Comparison of ENCODE assay signal across 8 cellular contexts in the genomic region with DNA sequence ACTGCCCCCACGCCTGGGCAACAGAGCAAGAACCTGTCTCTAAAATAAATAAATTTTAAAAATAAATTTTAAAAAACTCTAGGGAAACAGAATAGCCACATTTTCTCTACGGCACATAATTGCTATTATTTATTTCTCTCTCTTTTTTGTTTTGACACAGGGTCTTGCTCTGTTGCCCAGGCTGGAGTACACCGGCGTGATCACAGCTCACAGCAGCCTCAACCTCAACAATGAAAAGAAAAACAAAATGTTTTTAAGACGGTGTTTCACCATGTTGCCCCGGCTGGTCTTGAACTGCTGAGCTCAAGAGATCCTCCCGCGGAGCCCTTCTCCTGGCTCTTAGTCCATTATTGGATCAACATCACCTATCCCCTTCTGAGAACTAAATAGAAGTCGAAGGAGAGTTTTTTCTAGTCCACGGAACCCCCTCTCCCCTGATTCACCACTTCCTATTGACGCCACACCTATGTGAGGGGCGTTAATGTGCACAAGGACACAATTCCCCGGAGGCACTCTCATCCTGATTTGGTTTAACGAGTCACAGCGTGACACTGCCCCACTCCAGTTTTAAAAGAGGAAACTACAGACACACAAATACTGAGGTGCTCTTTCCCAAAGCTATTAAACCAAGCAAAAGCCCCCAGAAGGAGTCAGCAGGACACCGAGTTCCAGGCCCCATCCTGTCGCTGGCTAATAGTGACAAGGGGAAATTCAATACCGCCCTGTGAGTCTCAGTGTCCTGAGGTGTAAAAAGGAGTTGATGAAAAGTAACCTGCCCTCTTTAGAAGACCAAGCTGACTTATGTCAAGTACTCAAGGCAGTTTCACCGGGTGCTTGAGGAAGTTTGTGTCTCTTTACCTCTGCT. TPM values are rescaled to one million over a fixed set of nuclear protein-coding genes. Genes with fewer than 3 reads are reported as not detected.
DNase-seq lines count a peak whose midpoint lies in the region; ATAC-seq, FAIRE-seq and TF ChIP-seq lines count a peak whose summit lies in the region.

No MANE protein-coding gene starts in this region.

- peak overlapping the region; percentile 44 to 76 (median 71) for H3K4me3 ChIP-seq in endothelial cell of umbilical vein (replicated peaks in 1 of 3; ENCODE audit: insufficient read depth in 1 of 3, low read depth in 1 of 3, low read length in 3 of 3)
- peak overlapping the region; percentile 76 for H3K4me3 ChIP-seq in naive thymus-derived CD4-positive, alpha-beta T cell (ENCODE audit: low read length)

- peaks cover 15% of the 10 kb centered on the region for H3K36me3 Mint-ChIP-seq in T-helper 1 cell treated with Interleukin-12 subunit alpha and Interleukin-12 subunit beta and Interleukin-4 antibody, amounts not matched to agents 30 μg/mL and 1 μg/mL, for 36 hours (ENCODE audit: low read depth)
- peaks cover 0 to 12% (median 0%) of the 10 kb centered on the region in 5 donors for H3K36me3 Mint-ChIP-seq in naive thymus-derived CD4-positive, alpha-beta T cell

- DNase-seq in AG08395 (ENCODE audit: low spot score) (peak; percentile 11), endothelial cell of umbilical vein (ENCODE audit: low read depth, low spot score) (peak; percentile 40)
- DNase-seq in naive thymus-derived CD4-positive, alpha-beta T cell = peak in 3 of 9 donors; percentile 3 to 9 (median 5)

- H3K79me2 ChIP-seq in endothelial cell of umbilical vein (ENCODE audit: control insufficient read depth, insufficient read depth, low read length) = peaks cover 58% of the 10 kb centered on the region

- H3K9me3 Mint-ChIP-seq in T-helper 1 cell treated with Interleukin-12 subunit alpha and Interleukin-12 subunit beta and Interleukin-4 antibody, amounts not matched to agents 30 μg/mL and 1 μg/mL, for 36 hours = no peaks in the 10 kb centered on the region
- no peaks in the 10 kb centered on the region for H3K9me3 Mint-ChIP-seq in naive thymus-derived CD4-positive, alpha-beta T cell

- no peak for TF ChIP-seq CTCF in endothelial cell of umbilical vein (IDR thresholded peaks at IDR 0.05; ENCODE audit: extremely low read depth in 1 of 2, insufficient read depth in 1 of 2, low read depth in 1 of 2, low read length in 2 of 2)

- in situ Hi-C loops in GM18951 (cut with MboI; ENCODE audit: low sequenced_read_pairs, unreplicated experiment) = no loop called here

- ATAC-seq in naive thymus-derived CD4-positive, alpha-beta T cell = no peak
- ATAC-seq in HG02840 (IDR thresholded peaks at IDR 0.05; ENCODE audit: low FRiP score, unreplicated experiment) (no peak), HG03280 (IDR thresholded peaks at IDR 0.05; ENCODE audit: unreplicated experiment) (no peak), GM21737 (IDR thresholded peaks at IDR 0.05; ENCODE audit: unreplicated experiment) (no peak)

- CTCF ChIA-PET in endothelial cell of umbilical vein (lab: Charles Lee) = interaction anchor here (0.8 to 2.5 kb wide), 6 partner anchors 12 to 334 kb away, joined by 3 to 10 read pairs (median 4); a partner anchor contains a TSS
- CTCF ChIA-PET in naive thymus-derived CD4-positive, alpha-beta T cell (lab: Charles Lee) = interaction anchor here (0.6 to 2.2 kb wide), 2 partner anchors 29 to 69 kb away, joined by 3 to 16 read pairs; no protein-coding TSS in a partner anchor

- TF ChIP-seq POLR2A in GM18951 (IDR thresholded peaks at IDR 0.05; ENCODE audit: extremely low read depth, insufficient read depth, insufficient read length) (peak; percentile 22), endothelial cell of umbilical vein (IDR thresholded peaks at IDR 0.05; ENCODE audit: low read depth, low read length) (no peak)

- peak overlapping the region; percentile 93 for H3K4me3 Mint-ChIP-seq in T-helper 1 cell treated with Interleukin-12 subunit alpha and Interleukin-12 subunit beta and Interleukin-4 antibody, amounts not matched to agents 30 μg/mL and 1 μg/mL, for 36 hours
- H3K4me3 Mint-ChIP-seq in naive thymus-derived CD4-positive, alpha-beta T cell = peak overlapping the region; percentile 79 to 96 (median 92)

- peak; percentile 79 for FAIRE-seq in endothelial cell of umbilical vein (lab: Jason Lieb, UNC)

- peak overlapping the region; percentile 100 for H3K9ac ChIP-seq in endothelial cell of umbilical vein (replicated peaks; ENCODE audit: extremely low read depth, insufficient read depth, low read length)

- H3K9me3 ChIP-seq in endothelial cell of umbilical vein (replicated peaks; ENCODE audit: control insufficient read depth, insufficient read depth, low read length) = no peaks in the 10 kb centered on the region
- no peaks in the 10 kb centered on the region for H3K9me3 ChIP-seq in naive thymus-derived CD4-positive, alpha-beta T cell (ENCODE audit: control insufficient read depth in 2 of 3, low read length in 3 of 3)

- H3K9me1 ChIP-seq in endothelial cell of umbilical vein (replicated peaks; ENCODE audit: control insufficient read depth, extremely low read depth, insufficient read depth, low read length) = no peaks in the 10 kb centered on the region

- POLR2A ChIA-PET in endothelial cell of umbilical vein (lab: Charles Lee) = no interaction called here
- POLR2A ChIA-PET in naive thymus-derived CD4-positive, alpha-beta T cell (lab: Charles Lee) = interaction anchor here (0.6 to 2.7 kb wide), 6 partner anchors 45 to 349 kb away, joined by 3 to 13 read pairs (median 4); a partner anchor contains a TSS

- BruUV-seq in endothelial cell of umbilical vein (replicated peaks; lab: Mats Ljungman, UMichigan) = TSS peak; percentile 81

- dilution Hi-C loops in endothelial cell of umbilical vein (cut with MboI; ENCODE audit: extremely low pct_ligation_motif_present, low sequenced_read_pairs) = no loop called here

- peaks cover 18% of the 10 kb centered on the region for H3K4me1 ChIP-seq in endothelial cell of umbilical vein (ENCODE audit: control insufficient read depth, extremely low read depth, insufficient read depth, low read length)
- peaks cover 9 to 38% of the 10 kb centered on the region in 2 donors for H3K4me1 ChIP-seq in naive thymus-derived CD4-positive, alpha-beta T cell (ENCODE audit: control insufficient read depth in 2 of 2, insufficient read depth in 2 of 2, low read length in 2 of 2)

- peak overlapping the region; percentile 87 for H3K27ac Mint-ChIP-seq in T-helper 1 cell treated with Interleukin-12 subunit alpha and Interleukin-12 subunit beta and Interleukin-4 antibody, amounts not matched to agents 30 μg/mL and 1 μg/mL, for 36 hours
- peak overlapping the region; percentile 84 to 96 (median 90) for H3K27ac Mint-ChIP-seq in naive thymus-derived CD4-positive, alpha-beta T cell

- peaks cover 3% of the 10 kb centered on the region for H4K20me1 ChIP-seq in endothelial cell of umbilical vein (replicated peaks; ENCODE audit: control insufficient read depth, extremely low read depth, insufficient read depth, low read length)

- peak overlapping the region; percentile 87 for H3K4me2 ChIP-seq in endothelial cell of umbilical vein (ENCODE audit: insufficient read depth, low read length)

- no peaks in the 10 kb centered on the region for H3K27me3 ChIP-seq in endothelial cell of umbilical vein (ENCODE audit: control insufficient read depth in 2 of 2, insufficient read depth in 2 of 2, low read length in 2 of 2)
- H3K27me3 ChIP-seq in naive thymus-derived CD4-positive, alpha-beta T cell (ENCODE audit: control insufficient read depth in 2 of 2, insufficient read depth in 2 of 2, low read length in 2 of 2) = no peaks in the 10 kb centered on the region

- peaks cover 41% of the 10 kb centered on the region for H3K4me1 Mint-ChIP-seq in T-helper 1 cell treated with Interleukin-12 subunit alpha and Interleukin-12 subunit beta and Interleukin-4 antibody, amounts not matched to agents 30 μg/mL and 1 μg/mL, for 36 hours (ENCODE audit: low read depth)
- peaks cover 31 to 57% (median 50%) of the 10 kb centered on the region in 7 donors for H3K4me1 Mint-ChIP-seq in naive thymus-derived CD4-positive, alpha-beta T cell

- peak overlapping the region; percentile 99 for H3K27ac ChIP-seq in endothelial cell of umbilical vein (ENCODE audit: insufficient read depth, low read depth, low read length)
- peak overlapping the region; percentile 100 for H3K27ac ChIP-seq in naive thymus-derived CD4-positive, alpha-beta T cell (ENCODE audit: low read depth, low read length)

- no peaks in the 10 kb centered on the region for H3K27me3 Mint-ChIP-seq in T-helper 1 cell treated with Interleukin-12 subunit alpha and Interleukin-12 subunit beta and Interleukin-4 antibody, amounts not matched to agents 30 μg/mL and 1 μg/mL, for 36 hours (ENCODE audit: low read depth)
- peaks cover 0 to 9% (median 0%) of the 10 kb centered on the region in 5 donors for H3K27me3 Mint-ChIP-seq in naive thymus-derived CD4-positive, alpha-beta T cell

- H3K36me3 ChIP-seq in endothelial cell of umbilical vein (ENCODE audit: control insufficient read depth in 2 of 2, extremely low read depth in 1 of 2, insufficient read depth in 2 of 2, low read length in 2 of 2) = no peaks in the 10 kb centered on the region
- peaks cover 0 to 10% (median 0%) of the 10 kb centered on the region in 3 experiments for H3K36me3 ChIP-seq in naive thymus-derived CD4-positive, alpha-beta T cell (ENCODE audit: control insufficient read depth in 2 of 3, insufficient read depth in 3 of 3, low read length in 3 of 3)

- H2AFZ ChIP-seq in endothelial cell of umbilical vein (ENCODE audit: low read depth, low read length) = peak overlapping the region; percentile 22

- intact Hi-C loops in endothelial cell of umbilical vein (cut with micrococcal nuclease) = loop anchor here (1.0 kb wide), 1 partner anchor 82 kb away; a partner anchor contains a TSS
- intact Hi-C loops in naive thymus-derived CD4-positive, alpha-beta T cell (cut with micrococcal nuclease) = loop anchor here (5.0 to 10.0 kb wide), 6 partner anchors 148 to 1980 kb away; a partner anchor contains a TSS

TF ChIP-seq in endothelial cell of umbilical vein, 7 proteins besides CTCF, POLR2A, EP300 and RAD21:
- TF ChIP-seq JUN (IDR thresholded peaks at IDR 0.05; ENCODE audit: borderline replicate concordance, insufficient read depth, insufficient read length, low read depth) = no peak
- TF ChIP-seq FOS (IDR thresholded peaks at IDR 0.05; ENCODE audit: borderline replicate concordance, insufficient read depth, low read length) = peak; percentile 61

RNA-seq across cellular contexts. Expression of a gene that starts 1.1 kb away (rescaled TPM):
- 45.2 and 58.2 TPM in 2 replicates for total RNA-seq in endothelial cell of umbilical vein
- polyA plus RNA-seq in endothelial cell of umbilical vein = 38.9 and 40.6 TPM in 2 replicates
- 33.1 and 33.7 TPM in 2 replicates for polyA plus RNA-seq in endothelial cell of umbilical vein (2011; cell fraction: cytosol; rRNA removed)
- polyA plus RNA-seq in endothelial cell of umbilical vein (2011; cell fraction: nucleus; rRNA removed) = 62.0 and 72.7 TPM in 2 replicates
- polyA plus RNA-seq in endothelial cell of umbilical vein (2012) = 27.2 and 39.7 TPM in 2 replicates
- polyA minus RNA-seq in endothelial cell of umbilical vein = 104 and 109 TPM in 2 replicates
- 82.0 TPM for polyA minus RNA-seq in endothelial cell of umbilical vein (2011; cell fraction: cytosol; rRNA and poly(A)+ RNA removed)
- 71.9 and 106 TPM in 2 replicates for polyA minus RNA-seq in endothelial cell of umbilical vein (2011; cell fraction: nucleus; rRNA and poly(A)+ RNA removed)
- 10 to 100 TPM; 29.2 to 49.3 (median 31.4) TPM for total RNA-seq in naive thymus-derived CD4-positive, alpha-beta T cell
- polyA plus RNA-seq in naive thymus-derived CD4-positive, alpha-beta T cell = 1 to 10 TPM; 4.6 to 9.7 TPM
